2 cellular contexts compared by ENCODE assay signal in genomic region chr5:157994906-157995519, GRCh38.
TF ChIP-seq lines count a peak whose summit lies in the region.

No MANE protein-coding gene starts in this region.

TF ChIP-seq in GM23338, 12 proteins besides CTCF, POLR2A, EP300 and RAD21 (continued from another document):
- TF ChIP-seq ZNF462 (CRISPR knock-in tag; IDR thresholded peaks at IDR 0.05) (0 out of 2 replicates have a peak, but pooled peaks have one; percentile 22), ZNF331 (CRISPR knock-in tag; IDR thresholded peaks at IDR 0.05; ENCODE audit: low read depth) (no peak), ZNF114 (CRISPR knock-in tag; IDR thresholded peaks at IDR 0.05) (no peak)

TF ChIP-seq in K562, 482 proteins besides CTCF, POLR2A, EP300 and RAD21 (continued from another document):
- TF ChIP-seq SPI1 (IDR thresholded peaks at IDR 0.05; ENCODE audit: borderline replicate concordance, low read depth, low read length) (peak; percentile 33; the same call in 1 of the 2 replicates), RFX5 (IDR thresholded peaks at IDR 0.05; ENCODE audit: low read depth, low read length) (no peak), DIDO1 (tag; IDR thresholded peaks at IDR 0.05; ENCODE audit: low read depth) (no peak), RB1 (IDR thresholded peaks at IDR 0.05; ENCODE audit: low read depth) (0 out of 2 replicates have a peak, but pooled peaks have one; percentile 38), STAT5A (IDR thresholded peaks at IDR 0.05; ENCODE audit: borderline replicate concordance, low read length) (no peak), DEAF1 (CRISPR knock-in tag; IDR thresholded peaks at IDR 0.05) (0 out of 2 replicates have a peak, but pooled peaks have one; percentile 11), ATF2 (CRISPR knock-in tag; IDR thresholded peaks at IDR 0.05) (no peak)
